Comparison of ENCODE assay signal across 16 cellular contexts in genomic region chr20:36855241-36855657, GRCh38. TPM values are rescaled to one million over a fixed set of nuclear protein-coding genes. Genes with fewer than 3 reads are reported as not detected.
DNase-seq lines count a peak whose midpoint lies in the region; ATAC-seq and TF ChIP-seq lines count a peak whose summit lies in the region.
"Had no signal": no experiment of that assay in that cellular context is flagged by ENCODE, and none has a peak within 500 bp of the region (broad histone marks: within the 10 kb centered on the region; RNA-seq: fewer than 3 reads in every experiment).

No MANE protein-coding gene starts in this region.

- no peaks in the 10 kb centered on the region for H3K4me1 ChIP-seq in HEK293 (ENCODE audit: control insufficient read depth, insufficient read depth, low read length)
- peaks cover 0 to 85% of the 10 kb centered on the region in 2 donors for H3K4me1 ChIP-seq in right atrium auricular region
- H3K4me1 ChIP-seq in hepatocyte (ENCODE audit: insufficient read depth) = peaks cover 16% of the 10 kb centered on the region
- peaks cover 27% of the 10 kb centered on the region for H3K4me1 ChIP-seq in prostate gland (replicated peaks)

- H3K27me3 Mint-ChIP-seq in WTC11 (ENCODE audit: low read depth) = no peaks in the 10 kb centered on the region

- H3K9me3 Mint-ChIP-seq in WTC11 = peaks cover 12% of the 10 kb centered on the region

- no peaks in the 10 kb centered on the region for H3K9me2 ChIP-seq in hepatocyte (replicated peaks; ENCODE audit: insufficient read depth)

- no peak overlapping the region for H2AFZ ChIP-seq in hepatocyte

- no peak overlapping the region for H3K4me2 ChIP-seq in hepatocyte

- DNase-seq in WTC11 (ENCODE audit: low spot score) (no peak), right atrium auricular region (ENCODE audit: low spot score) (no peak), NCI-H510A treated with DMSO at 0.1 percent for 48 hours (lab: John Stamatoyannopoulos, UW) (no peak), hepatocyte (ENCODE audit: low spot score) (no peak), prostate gland (ENCODE audit: low spot score) (no peak)
- DNase-seq: activated CD4-positive, alpha-beta T cell treated with anti-CD3 and anti-CD28 coated beads for 4 hours; CD8-positive, alpha-beta T cell; foreskin fibroblast; left lung; psoas muscle had no signal

- H3K27ac ChIP-seq in HEK293 (ENCODE audit: extremely low read depth, low read depth, low read length) (no peak overlapping the region), right atrium auricular region (peak overlapping the region; percentile 80 to 84), temporal lobe (ENCODE audit: low read depth, low read length) (peak overlapping the region; percentile 79), hepatocyte (no peak overlapping the region), prostate gland (peak overlapping the region in 1 of 2 donors; percentile 81)
- H3K27ac ChIP-seq: cardiac muscle cell, SK-N-MC had no signal

- H3K9me3 ChIP-seq in HEK293 (ENCODE audit: control insufficient read depth, insufficient read depth, low read depth, low read length) = no peaks in the 10 kb centered on the region
- H3K9me3 ChIP-seq in right atrium auricular region = no peaks in the 10 kb centered on the region
- no peaks in the 10 kb centered on the region for H3K9me3 ChIP-seq in hepatocyte (ENCODE audit: low read depth)
- H3K9me3 ChIP-seq in prostate gland = no peaks in the 10 kb centered on the region
- H3K9me3 ChIP-seq: psoas muscle had no signal

- H3K4me3 ChIP-seq in HEK293 (ENCODE audit: low read depth, low read length) (no peak overlapping the region), right atrium auricular region (no peak overlapping the region), hepatocyte (no peak overlapping the region), prostate gland (no peak overlapping the region)
- H3K4me3 ChIP-seq: cardiac muscle cell, left lung, psoas muscle, SK-N-MC had no signal

- no peak overlapping the region for H3K4me3 Mint-ChIP-seq in WTC11
- H3K4me3 Mint-ChIP-seq: CD8-positive, alpha-beta T cell had no signal

- 92% methylated on average over 7 of the region's 7 CpGs for WGBS in hepatocyte (ENCODE audit: low lambda C conversion rate, missing lambda C conversion rate)
- WGBS in prostate gland = 69% methylated on average over 7 of the region's 7 CpGs

- no peak for ATAC-seq in WTC11
- no peak for ATAC-seq in HG02884 (IDR thresholded peaks at IDR 0.05; ENCODE audit: unreplicated experiment)
- ATAC-seq: CD8-positive, alpha-beta T cell had no signal

- H3K36me3 ChIP-seq in HEK293 (ENCODE audit: control insufficient read depth in 2 of 2, insufficient read depth in 1 of 2, low read length in 2 of 2) (peaks cover 0 to 20% of the 10 kb centered on the region in 2 experiments; a peak in 2 of 3 replicates), right atrium auricular region (no peaks in the 10 kb centered on the region), hepatocyte (replicated peaks; ENCODE audit: insufficient read depth, low read depth) (no peaks in the 10 kb centered on the region), prostate gland (no peaks in the 10 kb centered on the region)
- H3K36me3 ChIP-seq: cardiac muscle cell, left lung had no signal

- peak overlapping the region; percentile 47; the same call in 1 of the 2 replicates for H3K27ac Mint-ChIP-seq in WTC11
- H3K27ac Mint-ChIP-seq: CD8-positive, alpha-beta T cell had no signal

- no peaks in the 10 kb centered on the region for H3K27me3 ChIP-seq in right atrium auricular region
- H3K27me3 ChIP-seq in hepatocyte = no peaks in the 10 kb centered on the region
- H3K27me3 ChIP-seq in prostate gland (replicated peaks; ENCODE audit: insufficient read depth) = no peaks in the 10 kb centered on the region
- H3K27me3 ChIP-seq: cardiac muscle cell, left lung had no signal

- intact Hi-C loops in prostate gland (cut with DNase I) = no loop called here

- CTCF ChIA-PET in HEK293 (lab: Yijun Ruan, JAX) = interaction anchor here (1.0 to 1.2 kb wide), 5 partner anchors 9 to 47 kb away, joined by 3 to 8 read pairs (median 4); no protein-coding TSS in a partner anchor
- CTCF ChIA-PET in WTC11 (lab: Charles Lee) = interaction anchor here (0.8 to 3.0 kb wide), 8 partner anchors 9 to 81 kb away, joined by 3 to 19 read pairs (median 6); a partner anchor contains a TSS

- peaks cover 89% of the 10 kb centered on the region for H3K79me2 ChIP-seq in hepatocyte

- H3K4me1 Mint-ChIP-seq in WTC11 = peaks cover 35% of the 10 kb centered on the region

- no peak for TF ChIP-seq CTCF in HEK293 (tag by site-specific recombination; IDR thresholded peaks at IDR 0.05)
- no peak for TF ChIP-seq CTCF in WTC11 (IDR thresholded peaks at IDR 0.05)
- no peak for TF ChIP-seq CTCF in right atrium auricular region (IDR thresholded peaks at IDR 0.05)
- TF ChIP-seq CTCF in hepatocyte (IDR thresholded peaks at IDR 0.05; ENCODE audit: poor library complexity) = no peak
- no peak for TF ChIP-seq CTCF in prostate gland (IDR thresholded peaks at IDR 0.05)

- peaks cover 14% of the 10 kb centered on the region for H3K36me3 Mint-ChIP-seq in WTC11
- H3K36me3 Mint-ChIP-seq: CD8-positive, alpha-beta T cell had no signal

- POLR2A ChIA-PET in HEK293 (lab: Yijun Ruan, JAX) (interaction anchor here (1.8 kb wide), 1 partner anchor 10 kb away, joined by 7 read pairs; no protein-coding TSS in a partner anchor), WTC11 (lab: Charles Lee) (interaction anchor here (0.7 to 1.9 kb wide), 2 partner anchors 39 to 1416 kb away, joined by 3 to 7 read pairs; no protein-coding TSS in a partner anchor)

- H4K20me1 ChIP-seq in hepatocyte (ENCODE audit: insufficient read depth, poor library complexity, severe bottlenecking) = peaks cover 46% of the 10 kb centered on the region

- TF ChIP-seq POLR2A in prostate gland (IDR thresholded peaks at IDR 0.05) = no peak

TF ChIP-seq in HEK293, 187 proteins besides CTCF, POLR2A, EP300 and RAD21 (continues in another document):
- peak; percentile 55 for TF ChIP-seq ZIC2 (tag by site-specific recombination; IDR thresholded peaks at IDR 0.05)
- TF ChIP-seq ATF2 (tag by site-specific recombination; IDR thresholded peaks at IDR 0.05; ENCODE audit: low read depth) = peak; percentile 52; the same call in 1 of the 2 replicates
- TF ChIP-seq ZEB2 (tag by site-specific recombination; IDR thresholded peaks at IDR 0.05) = no peak

TF ChIP-seq in WTC11, 78 proteins besides CTCF, POLR2A, EP300 and RAD21:
- TF ChIP-seq ZNF281 (CRISPR knock-in tag; IDR thresholded peaks at IDR 0.05) (no peak), GTF2I (CRISPR knock-in tag; conservative IDR thresholded peaks at IDR 0.05) (0 out of 2 replicates have a peak, but pooled peaks have one; percentile 47)

RNA-seq across cellular contexts. Expression of gene TLDC2, which starts 20.7 kb away (rescaled TPM):
- 0.09 to 0.25 TPM (median 0.17 TPM) in 3 replicates for total RNA-seq in WTC11 (2021)
- under 1 TPM in 1 of 2 donors, not detected in 1; 0.30 TPM for total RNA-seq in right atrium auricular region
- total RNA-seq in temporal lobe = not detected
- total RNA-seq in hepatocyte = 1.6 and 2.9 TPM in 2 replicates
- polyA plus RNA-seq in hepatocyte = 0.68 and 1.2 TPM in 2 replicates
- 1 to 10 TPM in 1 of 2 donors, under 1 TPM in 1; 0.14 to 1.3 TPM for total RNA-seq in prostate gland
- total RNA-seq: cardiac muscle cell; CD8-positive, alpha-beta T cell; H4 had no signal
- polyA plus RNA-seq: cardiac muscle cell had no signal

Comparison
In these comparisons a context has a peak if more than half of its experiments do, and no peak if none do; other contexts are left out.
1. H3K27ac ChIP-seq: peak in right atrium auricular region (2 of 2) and temporal lobe (single experiment); none in HEK293 (single experiment) and hepatocyte (single experiment).
2. Of the 8 proteins assayed by ChIP-seq in both HEK293 and WTC11: peak only in HEK293: ATF2; only in WTC11: none; in both: none; in neither: 7.